In genomic region chr21:44920694-44921604, GRCh38 we compare ENCODE assay signal across 8 cellular contexts. TPM values are rescaled to one million over a fixed set of nuclear protein-coding genes. Genes with fewer than 3 reads are reported as not detected.
DNase-seq lines count a peak whose midpoint lies in the region; ATAC-seq and TF ChIP-seq lines count a peak whose summit lies in the region.

Gene ITGB2 (minus strand): TSS chr21:44920899. CDS start chr21:44910782, 10,117 bp downstream.

- H3K4me3 ChIP-seq in A673 (ENCODE audit: low read depth, low read length, poor library complexity, severe bottlenecking) (no peak within 1 kb of the TSS), PC-3 (ENCODE audit: low read length) (no peak within 1 kb of the TSS), adrenal gland (peak within 1 kb of the TSS in 1 of 4 donors; percentile 40), uterus (no peak within 1 kb of the TSS), hepatocyte (no peak within 1 kb of the TSS)
- peak within 1 kb of the TSS; percentile 88 for H3K4me3 ChIP-seq in naive thymus-derived CD4-positive, alpha-beta T cell (ENCODE audit: low read length)

- H3K36me3 Mint-ChIP-seq in naive thymus-derived CD4-positive, alpha-beta T cell = peaks cover 4 to 45% (median 17%) of the 10 kb centered on the region in 5 donors

- POLR2A ChIA-PET in A673 (lab: Charles Lee; ENCODE audit: low non-redundant PET) = no interaction called here
- POLR2A ChIA-PET in PC-3 (lab: Charles Lee; ENCODE audit: unreplicated experiment) = no interaction called here
- POLR2A ChIA-PET in naive thymus-derived CD4-positive, alpha-beta T cell (lab: Charles Lee) = interaction anchor here (0.5 to 17.4 kb wide), 7 partner anchors 9 to 108 kb away, joined by 3 to 569 read pairs (median 4); no protein-coding TSS in a partner anchor

- BruUV-seq in A673 (replicated peaks; lab: Mats Ljungman, UMichigan) (no TSS peak), PC-3 (replicated peaks; lab: Mats Ljungman, UMichigan) (no TSS peak)

- CTCF ChIA-PET in A673 (lab: Charles Lee) = no interaction called here
- CTCF ChIA-PET in PC-3 (lab: Charles Lee) = no interaction called here
- CTCF ChIA-PET in naive thymus-derived CD4-positive, alpha-beta T cell (lab: Charles Lee) = interaction anchor here (0.9 to 2.5 kb wide), 6 partner anchors 8 to 42 kb away, joined by 3 to 8 read pairs (median 5); no protein-coding TSS in a partner anchor

- H3K4me2 ChIP-seq in PC-3 (ENCODE audit: low read length) = no peak within 1 kb of the TSS
- no peak within 1 kb of the TSS for H3K4me2 ChIP-seq in hepatocyte

- H3K9me2 ChIP-seq in PC-3 (replicated peaks; ENCODE audit: low read length) (no peaks in the 10 kb centered on the region), hepatocyte (replicated peaks; ENCODE audit: insufficient read depth) (no peaks in the 10 kb centered on the region)

- no peak within 1 kb of the TSS for H3K9ac ChIP-seq in PC-3 (ENCODE audit: low read length)

- peak; percentile 17 for DNase-seq in A673 (ENCODE audit: low spot score)
- DNase-seq in PC-3 = no peak
- peak in 4 of 7 donors; percentile 43 to 67 (median 50) for DNase-seq in adrenal gland
- peak in 5 of 9 donors; percentile 56 to 66 (median 58) for DNase-seq in naive thymus-derived CD4-positive, alpha-beta T cell
- DNase-seq in uterus = no peak
- no peak for DNase-seq in hepatocyte (ENCODE audit: low spot score)
- DNase-seq in H4 (ENCODE audit: low spot score) = no peak

- H4K20me1 ChIP-seq in PC-3 (ENCODE audit: low read length) (no peaks in the 10 kb centered on the region), hepatocyte (ENCODE audit: insufficient read depth, poor library complexity, severe bottlenecking) (no peaks in the 10 kb centered on the region)

- H3K27ac ChIP-seq in A673 (ENCODE audit: low read depth, low read length, poor library complexity, severe bottlenecking) (peak within 1 kb of the TSS; percentile 100), PC-3 (ENCODE audit: low read length) (no peak within 1 kb of the TSS), adrenal gland (peak within 1 kb of the TSS in 2 of 5 donors; percentile 38 to 63), uterus (no peak within 1 kb of the TSS), hepatocyte (no peak within 1 kb of the TSS)
- peak within 1 kb of the TSS; percentile 72 for H3K27ac ChIP-seq in naive thymus-derived CD4-positive, alpha-beta T cell (ENCODE audit: low read depth, low read length)

- H3K9me3 ChIP-seq in A673 (ENCODE audit: low read depth, low read length, poor library complexity, severe bottlenecking) = no peaks in the 10 kb centered on the region
- H3K9me3 ChIP-seq in PC-3 (ENCODE audit: low read length) = no peaks in the 10 kb centered on the region
- H3K9me3 ChIP-seq in adrenal gland (replicated peaks in 1 of 3) = no peaks in the 10 kb centered on the region
- H3K9me3 ChIP-seq in naive thymus-derived CD4-positive, alpha-beta T cell (ENCODE audit: control insufficient read depth in 2 of 3, low read length in 3 of 3) = no peaks in the 10 kb centered on the region
- no peaks in the 10 kb centered on the region for H3K9me3 ChIP-seq in uterus
- H3K9me3 ChIP-seq in hepatocyte (ENCODE audit: low read depth) = no peaks in the 10 kb centered on the region

- H3K4me1 Mint-ChIP-seq in naive thymus-derived CD4-positive, alpha-beta T cell = peaks cover 63 to 85% (median 75%) of the 10 kb centered on the region in 7 donors

- no peaks in the 10 kb centered on the region for H3K27me3 Mint-ChIP-seq in naive thymus-derived CD4-positive, alpha-beta T cell

- 52 to 78% (median 55%) methylated on average over 22 to 29 of the region's 29 CpGs for WGBS in adrenal gland, 4 donors
- 73% methylated on average over 28 of the region's 29 CpGs for WGBS in hepatocyte (ENCODE audit: low lambda C conversion rate, missing lambda C conversion rate)

- no peak for TF ChIP-seq POLR2A in adrenal gland (IDR thresholded peaks at IDR 0.05)
- TF ChIP-seq POLR2A in uterus (IDR thresholded peaks at IDR 0.05) = no peak

- H3K36me3 ChIP-seq in A673 (ENCODE audit: insufficient read depth, low read length, poor library complexity, severe bottlenecking) = no peaks in the 10 kb centered on the region
- no peaks in the 10 kb centered on the region for H3K36me3 ChIP-seq in PC-3 (ENCODE audit: low read depth, low read length)
- no peaks in the 10 kb centered on the region for H3K36me3 ChIP-seq in adrenal gland (replicated peaks in 1 of 2)
- peaks cover 0 to 32% (median 4%) of the 10 kb centered on the region in 3 experiments for H3K36me3 ChIP-seq in naive thymus-derived CD4-positive, alpha-beta T cell (ENCODE audit: control insufficient read depth in 2 of 3, insufficient read depth in 3 of 3, low read length in 3 of 3)
- H3K36me3 ChIP-seq in uterus = no peaks in the 10 kb centered on the region
- no peaks in the 10 kb centered on the region for H3K36me3 ChIP-seq in hepatocyte (replicated peaks; ENCODE audit: insufficient read depth, low read depth)

- H3K4me3 Mint-ChIP-seq in naive thymus-derived CD4-positive, alpha-beta T cell = peak within 1 kb of the TSS; percentile 89 to 100 (median 99)

- peak within 1 kb of the TSS; percentile 76 to 98 (median 95) for H3K27ac Mint-ChIP-seq in naive thymus-derived CD4-positive, alpha-beta T cell

- H3K9me3 Mint-ChIP-seq in naive thymus-derived CD4-positive, alpha-beta T cell = peaks cover 0 to 5% (median 0%) of the 10 kb centered on the region in 11 donors

- no peak for TF ChIP-seq CTCF in A673 (conservative IDR thresholded peaks at IDR 0.05; ENCODE audit: low read depth, low read length)
- TF ChIP-seq CTCF in PC-3 (conservative IDR thresholded peaks at IDR 0.05; ENCODE audit: low read depth, low read length) = no peak
- no peak for TF ChIP-seq CTCF in adrenal gland (IDR thresholded peaks at IDR 0.05)
- TF ChIP-seq CTCF in uterus (IDR thresholded peaks at IDR 0.05) = no peak
- TF ChIP-seq CTCF in hepatocyte (IDR thresholded peaks at IDR 0.05; ENCODE audit: poor library complexity) = no peak

- H2AFZ ChIP-seq in PC-3 (ENCODE audit: low read length) (no peak within 1 kb of the TSS), hepatocyte (no peak within 1 kb of the TSS)

- H3K79me2 ChIP-seq in PC-3 (ENCODE audit: low read length) (peaks cover 31% of the 10 kb centered on the region), hepatocyte (no peaks in the 10 kb centered on the region)

- ATAC-seq in GM21423 (IDR thresholded peaks at IDR 0.05; ENCODE audit: unreplicated experiment) (peak; percentile 60), PC-3 (no peak)
- peak; percentile 73 for ATAC-seq in naive thymus-derived CD4-positive, alpha-beta T cell

- peaks cover 5% of the 10 kb centered on the region for H3F3A ChIP-seq in PC-3 (ENCODE audit: low read length, unreplicated experiment)

- intact Hi-C loops in A673 (cut with micrococcal nuclease; ENCODE audit: unreplicated experiment) = no loop called here
- intact Hi-C loops in PC-3 (cut with micrococcal nuclease) = no loop called here
- intact Hi-C loops in adrenal gland (cut with DNase I) = no loop called here
- intact Hi-C loops in naive thymus-derived CD4-positive, alpha-beta T cell (cut with micrococcal nuclease) = loop anchor here (1.0 to 10.0 kb wide), 3 partner anchors 9 to 1056 kb away; partner anchors contain the start of genes AGPAT3 (in 1 of the 2) and PCBP3 (in 1 of the 2)
- intact Hi-C loops in uterus (cut with DNase I; ENCODE audit: low total_unique reads) = no loop called here

- H3K27me3 ChIP-seq in A673 (replicated peaks; ENCODE audit: insufficient read depth, low read depth, low read length, poor library complexity) = no peaks in the 10 kb centered on the region
- no peaks in the 10 kb centered on the region for H3K27me3 ChIP-seq in PC-3 (ENCODE audit: low read length)
- peaks cover 19% of the 10 kb centered on the region for H3K27me3 ChIP-seq in adrenal gland
- H3K27me3 ChIP-seq in naive thymus-derived CD4-positive, alpha-beta T cell (ENCODE audit: control insufficient read depth in 2 of 2, insufficient read depth in 2 of 2, low read length in 2 of 2) = no peaks in the 10 kb centered on the region
- no peaks in the 10 kb centered on the region for H3K27me3 ChIP-seq in uterus
- peaks cover 34% of the 10 kb centered on the region for H3K27me3 ChIP-seq in hepatocyte

- H3K4me1 ChIP-seq in A673 (ENCODE audit: insufficient read depth, low read length, poor library complexity, severe bottlenecking) = peaks cover 61% of the 10 kb centered on the region
- H3K4me1 ChIP-seq in PC-3 (ENCODE audit: insufficient read depth, low read length) = peaks cover 37% of the 10 kb centered on the region
- peaks cover 0 to 7% of the 10 kb centered on the region in 2 donors for H3K4me1 ChIP-seq in adrenal gland (replicated peaks in 1 of 2)
- peaks cover 43 to 61% of the 10 kb centered on the region in 2 donors for H3K4me1 ChIP-seq in naive thymus-derived CD4-positive, alpha-beta T cell (ENCODE audit: control insufficient read depth in 2 of 2, insufficient read depth in 2 of 2, low read length in 2 of 2)
- no peaks in the 10 kb centered on the region for H3K4me1 ChIP-seq in uterus
- H3K4me1 ChIP-seq in hepatocyte (ENCODE audit: insufficient read depth) = no peaks in the 10 kb centered on the region

RNA-seq across cellular contexts. Expression of gene ITGB2, which starts in this region (rescaled TPM):
- 5.0 and 7.4 TPM in 2 replicates for total RNA-seq in A673 (2021)
- 45.1 and 45.7 TPM in 2 replicates for total RNA-seq in PC-3 (2014; rRNA removed)
- total RNA-seq in adrenal gland = 100 to 1,000 TPM in 4 of 8 donors, 10 to 100 TPM in 4; 68.2 to 212 (median 120) TPM
- 100 to 1,000 TPM in 2 of 3 donors, 10 to 100 TPM in 1; 10.9 to 249 (median 101) TPM for polyA plus RNA-seq in adrenal gland
- total RNA-seq in naive thymus-derived CD4-positive, alpha-beta T cell = 100 to 1,000 TPM; 280 to 877 (median 371) TPM
- 100 to 1,000 TPM; 459 to 768 TPM for polyA plus RNA-seq in naive thymus-derived CD4-positive, alpha-beta T cell
- 10 to 100 TPM; 20.2 to 46.8 (median 21.0) TPM for total RNA-seq in uterus
- total RNA-seq in hepatocyte = 1.6 and 3.8 TPM in 2 replicates
- 3.8 and 4.2 TPM in 2 replicates for polyA plus RNA-seq in hepatocyte
- 0.91 and 1.9 TPM in 2 replicates for total RNA-seq in H4 (2014; rRNA removed; shearing (Covaris generic))

Comparison
In these comparisons a context has a peak if more than half of its experiments do, and no peak if none do; other contexts are left out.
1. DNase-seq: peak in A673 (single experiment), adrenal gland (4 of 7) and naive thymus-derived CD4-positive, alpha-beta T cell (5 of 9); none in PC-3 (single experiment), uterus (0 of 2), hepatocyte (single experiment) and H4 (single experiment).
2. H3K27ac ChIP-seq: peak in A673 (single experiment) and naive thymus-derived CD4-positive, alpha-beta T cell (single experiment); none in PC-3 (single experiment), uterus (0 of 2) and hepatocyte (single experiment).
3. intact Hi-C loops: an anchor here in naive thymus-derived CD4-positive, alpha-beta T cell (1.0 to 10.0 kb wide); none called in A673, PC-3, adrenal gland and uterus.